In genomic region chr3:142897807-142898206, GRCh38 we compare ENCODE assay signal across 27 cellular contexts. TPM values are rescaled to one million over a fixed set of nuclear protein-coding genes. Genes with fewer than 3 reads are reported as not detected.
A peak's percentile ranks its signal among the peaks of the same experiment; 100 is the strongest.
DNase-seq lines count a peak whose midpoint lies in the region; ATAC-seq, FAIRE-seq and TF ChIP-seq lines count a peak whose summit lies in the region.
"Had no signal": no experiment of that assay in that cellular context is flagged by ENCODE, and none has a peak within 500 bp of the region (broad histone marks: within the 10 kb centered on the region; RNA-seq: fewer than 3 reads in every experiment).

No MANE protein-coding gene starts in this region.

- no peaks in the 10 kb centered on the region for H3K9me3 ChIP-seq in HepG2 (ENCODE audit: low read length)
- H3K9me3 ChIP-seq in Caco-2 = no peaks in the 10 kb centered on the region
- H3K9me3 ChIP-seq: BLaER1 had no signal

- CTCF ChIA-PET in HepG2 (lab: Yijun Ruan, JAX; ENCODE audit: low intra/inter-chr PET ratio, low total read pairs) = no interaction called here
- CTCF ChIA-PET in Caco-2 (lab: Charles Lee) = no interaction called here

- H3K27me3 ChIP-seq in HepG2 (ENCODE audit: control insufficient read depth in 1 of 2, insufficient read depth in 2 of 2, low read length in 2 of 2) (no peaks in the 10 kb centered on the region; a peak in 1 of 5 replicates), Caco-2 (replicated peaks; ENCODE audit: control insufficient read depth, insufficient read depth, low read length) (no peaks in the 10 kb centered on the region)
- H3K27me3 ChIP-seq: BLaER1 had no signal

- no peaks in the 10 kb centered on the region for H3K79me2 ChIP-seq in HepG2 (ENCODE audit: insufficient read depth, low read length)

- H3K4me2 ChIP-seq in HepG2 (ENCODE audit: low read depth, low read length) = no peak overlapping the region
- H3K4me2 ChIP-seq: BLaER1, GM23338, KMS-11 had no signal

- no peaks in the 10 kb centered on the region for H3K36me3 ChIP-seq in HepG2 (replicated peaks in 1 of 2; ENCODE audit: control insufficient read depth in 1 of 2, insufficient read depth in 2 of 2, low read length in 2 of 2)
- no peaks in the 10 kb centered on the region for H3K36me3 ChIP-seq in Caco-2 (ENCODE audit: control insufficient read depth, insufficient read depth, low read length)
- H3K36me3 ChIP-seq: BLaER1 had no signal

- in situ Hi-C loops in HepG2 (cut with HindIII; ENCODE audit: extremely low pct_ligation_motif_present, low pct_unique_long_range_greater_than_20kb) = no loop called here

- H3K27ac ChIP-seq in 22Rv1 (peak overlapping the region; percentile 24), HepG2 (ENCODE audit: extremely low read length, insufficient read depth, low read length) (no peak overlapping the region)
- H3K27ac ChIP-seq: BLaER1, KMS-11 had no signal

- H3K4me3 ChIP-seq in HepG2 (replicated peaks in 1 of 3; ENCODE audit: insufficient read depth in 1 of 3, low read depth in 2 of 3, low read length in 3 of 3) = no peak overlapping the region
- H3K4me3 ChIP-seq in Caco-2 (ENCODE audit: low read depth, low read length) = no peak overlapping the region
- H3K4me3 ChIP-seq: BLaER1, GM12878, GM23338, PC-9 had no signal

- intact Hi-C loops in HepG2 (cut with micrococcal nuclease; ENCODE audit: unreplicated experiment) = no loop called here
- intact Hi-C loops in Caco-2 (cut with micrococcal nuclease; ENCODE audit: unreplicated experiment) = no loop called here

- no peak overlapping the region for H2AFZ ChIP-seq in HepG2 (ENCODE audit: low read length)
- H2AFZ ChIP-seq: GM23338, PC-9 had no signal

- 3% methylated on average over 2 of the region's 2 CpGs for WGBS in HepG2 (ENCODE audit: low lambda C conversion rate)

- H3K4me1 ChIP-seq in HepG2 (ENCODE audit: insufficient read depth, low read length) (no peaks in the 10 kb centered on the region), Caco-2 (no peaks in the 10 kb centered on the region)
- H3K4me1 ChIP-seq: BLaER1 had no signal

- TF ChIP-seq POLR2A in HepG2 (IDR thresholded peaks at IDR 0.05; ENCODE audit: insufficient read depth in 1 of 2, low read depth in 2 of 2, low read length in 2 of 2) = no peak

- POLR2A ChIA-PET in HepG2 (lab: Yijun Ruan, JAX) = interaction anchor here (0.7 kb wide), 1 partner anchor 308 kb away, joined by 3 read pairs; no protein-coding TSS in a partner anchor
- POLR2A ChIA-PET in Caco-2 (lab: Charles Lee) = interaction anchor here (0.5 kb wide), 1 partner anchor 173 kb away, joined by 4 read pairs; no protein-coding TSS in a partner anchor

- TF ChIP-seq CTCF in 22Rv1 (IDR thresholded peaks at IDR 0.05) (no peak), HepG2 (CRISPR knock-in tag; IDR thresholded peaks at IDR 0.05) (no peak), Caco-2 (IDR thresholded peaks at IDR 0.05; ENCODE audit: insufficient read depth in 1 of 2, low read depth in 1 of 2, low read length in 1 of 2, severe bottlenecking in 1 of 2, unreplicated experiment in 1 of 2) (no peak)

- 0 out of 3 replicates have a peak, but pooled peaks have one; percentile 29 for ATAC-seq in HepG2
- ATAC-seq: GM12878, GM23338 had no signal

- FAIRE-seq in HepG2 (lab: Jason Lieb, UNC) = no peak
- FAIRE-seq: GM12878 had no signal

- DNase-seq in DMS 273 (lab: John Stamatoyannopoulos, UW; ENCODE audit: unreplicated experiment) (peak; percentile 21), DMS 273 treated with DMSO at 0.1 percent for 48 hours (lab: John Stamatoyannopoulos, UW) (no peak), NCI-H1694 treated with DMSO at 0.1 percent for 48 hours (lab: John Stamatoyannopoulos, UW) (peak; percentile 93), HepG2 (ENCODE audit: low spot score) (no peak), Caco-2 (no peak), NCI-H2196 (lab: John Stamatoyannopoulos, UW; ENCODE audit: unreplicated experiment) (no peak)
- DNase-seq in stimulated activated CD8-positive, alpha-beta memory T cell treated with anti-CD3 and anti-CD28 coated beads, Interleukin-4, amount 100 ng/mL, for 48 hours = no peak
- DNase-seq: 8988T; CD4-positive, CD25-positive, alpha-beta regulatory T cell; DMS79; EL; GDM1; H9; NCI-H1048; NCI-H146; NCI-H2081; NCI-H226; NCI-H524; NCI-H774; PC-9; SHP77 had no signal

- H4K20me1 ChIP-seq in HepG2 (ENCODE audit: insufficient read depth, low read length) = no peaks in the 10 kb centered on the region
- H4K20me1 ChIP-seq: BLaER1 had no signal

- peaks cover 18% of the 10 kb centered on the region for H3K27me3 Mint-ChIP-seq in Caco-2 (ENCODE audit: insufficient read depth, unreplicated experiment)

- no peak overlapping the region for H3K4me3 Mint-ChIP-seq in Caco-2 (ENCODE audit: unreplicated experiment)
- H3K4me3 Mint-ChIP-seq: CD4-positive, CD25-positive, alpha-beta regulatory T cell; GM23338; H9; IgD-negative memory B cell had no signal

- H3K36me3 Mint-ChIP-seq in Caco-2 (ENCODE audit: insufficient read depth, unreplicated experiment) = no peaks in the 10 kb centered on the region
- H3K36me3 Mint-ChIP-seq: CD4-positive, CD25-positive, alpha-beta regulatory T cell had no signal

- no peaks in the 10 kb centered on the region for H3K9me3 Mint-ChIP-seq in Caco-2 (ENCODE audit: unreplicated experiment)
- H3K9me3 Mint-ChIP-seq: GM23338, IgD-negative memory B cell had no signal

- TF ChIP-seq EP300 in HepG2 (IDR thresholded peaks at IDR 0.05; ENCODE audit: low read depth in 2 of 2, low read length in 2 of 2) (no peak), HepG2 (CRISPR knock-in tag; IDR thresholded peaks at IDR 0.05; ENCODE audit: borderline replicate concordance) (no peak)

- no peak overlapping the region for H3K27ac Mint-ChIP-seq in Caco-2 (ENCODE audit: unreplicated experiment)
- H3K27ac Mint-ChIP-seq: CD4-positive, CD25-positive, alpha-beta regulatory T cell; GM23338; H9; IgD-negative memory B cell had no signal

- H3K9ac ChIP-seq in HepG2 (ENCODE audit: insufficient read depth, low read depth, low read length) = no peak overlapping the region
- H3K9ac ChIP-seq: BLaER1, KMS-11 had no signal

- no peak for TF ChIP-seq RAD21 in HepG2 (CRISPR knock-in tag; IDR thresholded peaks at IDR 0.05)

- no peaks in the 10 kb centered on the region for H3K4me1 Mint-ChIP-seq in Caco-2 (ENCODE audit: low read depth, unreplicated experiment)
- H3K4me1 Mint-ChIP-seq: GM23338, IgD-negative memory B cell had no signal

- no TSS peak for BruUV-seq in HepG2 (replicated peaks; lab: Mats Ljungman, UMichigan)
- no TSS peak for BruUV-seq in Caco-2 (replicated peaks; lab: Mats Ljungman, UMichigan)

TF ChIP-seq in HepG2, 621 proteins besides CTCF, POLR2A, EP300 and RAD21 (continues in another document):
- TF ChIP-seq, protein P1, sequence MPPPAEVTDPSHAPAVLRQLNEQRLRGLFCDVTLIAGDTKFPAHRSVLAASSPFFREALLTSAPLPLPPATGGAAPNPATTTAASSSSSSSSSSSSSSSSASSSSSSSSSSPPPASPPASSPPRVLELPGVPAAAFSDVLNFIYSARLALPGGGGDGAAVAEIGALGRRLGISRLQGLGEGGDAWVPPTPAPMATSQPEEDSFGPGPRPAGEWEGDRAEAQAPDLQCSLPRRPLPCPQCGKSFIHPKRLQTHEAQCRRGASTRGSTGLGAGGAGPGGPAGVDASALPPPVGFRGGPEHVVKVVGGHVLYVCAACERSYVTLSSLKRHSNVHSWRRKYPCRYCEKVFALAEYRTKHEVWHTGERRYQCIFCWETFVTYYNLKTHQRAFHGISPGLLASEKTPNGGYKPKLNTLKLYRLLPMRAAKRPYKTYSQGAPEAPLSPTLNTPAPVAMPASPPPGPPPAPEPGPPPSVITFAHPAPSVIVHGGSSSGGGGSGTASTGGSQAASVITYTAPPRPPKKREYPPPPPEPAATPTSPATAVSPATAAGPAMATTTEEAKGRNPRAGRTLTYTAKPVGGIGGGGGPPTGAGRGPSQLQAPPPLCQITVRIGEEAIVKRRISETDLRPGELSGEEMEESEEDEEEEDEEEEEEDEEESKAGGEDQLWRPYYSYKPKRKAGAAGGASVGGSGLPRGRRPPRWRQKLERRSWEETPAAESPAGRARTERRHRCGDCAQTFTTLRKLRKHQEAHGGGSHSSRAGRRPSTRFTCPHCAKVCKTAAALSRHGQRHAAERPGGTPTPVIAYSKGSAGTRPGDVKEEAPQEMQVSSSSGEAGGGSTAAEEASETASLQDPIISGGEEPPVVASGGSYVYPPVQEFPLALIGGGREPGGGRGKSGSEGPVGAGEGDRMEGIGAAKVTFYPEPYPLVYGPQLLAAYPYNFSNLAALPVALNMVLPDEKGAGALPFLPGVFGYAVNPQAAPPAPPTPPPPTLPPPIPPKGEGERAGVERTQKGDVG (CRISPR knock-in tag; IDR thresholded peaks at IDR 0.05; ENCODE audit: borderline replicate concordance) = no peak

RNA-seq across cellular contexts. Expression of gene PCOLCE2, which starts 8.9 kb away (rescaled TPM):
- total RNA-seq in HepG2 (2016; rRNA removed; fragmentation: Illumina TruSeq; extraction: Trizol) = 1.1 and 2.0 TPM in 2 replicates
- 0.40 and 0.71 TPM in 2 replicates for total RNA-seq in HepG2 (2016; cell fraction: cytosol; rRNA removed; fragmentation: Illumina TruSeq; extraction: Trizol; ENCODE audit: low read depth)
- total RNA-seq in HepG2 (2016; cell fraction: insoluble cytoplasmic fraction; rRNA removed; fragmentation: Illumina TruSeq; extraction: Trizol) = 2.0 and 2.1 TPM in 2 replicates
- 0.71 and 1.1 TPM in 2 replicates for total RNA-seq in HepG2 (2016; cell fraction: membrane; rRNA removed; fragmentation: Illumina TruSeq; extraction: Trizol)
- 1.5 and 2.6 TPM in 2 replicates for total RNA-seq in HepG2 (2016; cell fraction: nucleus; rRNA removed; fragmentation: Illumina TruSeq; extraction: Trizol)
- 0.71 and 0.74 TPM in 2 replicates for polyA plus RNA-seq in HepG2 (2011; rRNA removed)
- polyA plus RNA-seq in HepG2 (2011; cell fraction: cytosol; rRNA removed) = 0.46 and 1.2 TPM in 2 replicates
- 0.55 and 0.87 TPM in 2 replicates for polyA plus RNA-seq in HepG2 (2011; cell fraction: nucleus; rRNA removed)
- 0.87 and 2.5 TPM in 2 replicates for polyA plus RNA-seq in HepG2 (2012)
- polyA plus RNA-seq in HepG2 (2016; cell fraction: cytosol; fragmentation: Illumina TruSeq; extraction: Trizol; ENCODE audit: low read depth) = 0.47 and 1.1 TPM in 2 replicates
- polyA plus RNA-seq in HepG2 (2016; cell fraction: insoluble cytoplasmic fraction; fragmentation: Illumina TruSeq; extraction: Trizol; ENCODE audit: low read depth) = 1.1 and 1.3 TPM in 2 replicates
- polyA plus RNA-seq in HepG2 (2016; cell fraction: membrane; fragmentation: Illumina TruSeq; extraction: Trizol; ENCODE audit: low read depth) = 1.00 and 1.6 TPM in 2 replicates
- 3.8 and 6.0 TPM in 2 replicates for polyA plus RNA-seq in HepG2 (2016; cell fraction: nucleus; fragmentation: Illumina TruSeq; extraction: Trizol; ENCODE audit: insufficient read depth, low read depth)
- polyA minus RNA-seq in HepG2 (2011; rRNA and poly(A)+ RNA removed; ENCODE audit: low replicate concordance) = 0.60 and 25.3 TPM in 2 replicates
- 1.7 TPM in 1 of 2 replicates, not detected in the other for polyA minus RNA-seq in HepG2 (2011; cell fraction: cytosol; rRNA and poly(A)+ RNA removed)
- 0.52 and 1.5 TPM in 2 replicates for polyA minus RNA-seq in HepG2 (2011; cell fraction: nucleus; rRNA and poly(A)+ RNA removed)
- 0.34 and 1.1 TPM in 2 replicates for total RNA-seq in Caco-2 (2022)
- total RNA-seq: CD4-positive, CD25-positive, alpha-beta regulatory T cell had no signal
- polyA plus RNA-seq: CD4-positive, CD25-positive, alpha-beta regulatory T cell; IgD-negative memory B cell had no signal

Comparison
In these comparisons a context has a peak if more than half of its experiments do, and no peak if none do; other contexts are left out.
1. DNase-seq: peak in DMS 273 (single experiment) and NCI-H1694 treated with DMSO at 0.1 percent for 48 hours (single experiment); none in DMS 273 treated with DMSO at 0.1 percent for 48 hours (single experiment), HepG2 (single experiment), Caco-2 (0 of 2), NCI-H2196 (single experiment) and stimulated activated CD8-positive, alpha-beta memory T cell treated with anti-CD3 and anti-CD28 coated beads, Interleukin-4, amount 100 ng/mL, for 48 hours (single experiment).